19 cellular contexts compared by ENCODE assay signal in genomic region chr7:79880312-79880711, GRCh38.
DNase-seq lines count a peak whose midpoint lies in the region; ATAC-seq and TF ChIP-seq lines count a peak whose summit lies in the region.
"Had no signal": no experiment of that assay in that cellular context is flagged by ENCODE, and none has a peak within 500 bp of the region (broad histone marks: within the 10 kb centered on the region; RNA-seq: fewer than 3 reads in every experiment).

No MANE protein-coding gene starts in this region.

- intact Hi-C loops in Right ventricle myocardium inferior (cut with DNase I): no loop called here

- peak; percentile 82 for DNase-seq in DMS53 (lab: John Stamatoyannopoulos, UW)
- peak; percentile 80 to 86 for DNase-seq in NCI-H1930 (lab: John Stamatoyannopoulos, UW)
- peak; percentile 71 for DNase-seq in NCI-H774 (lab: John Stamatoyannopoulos, UW)
- DNase-seq in nephron progenitor cell: no peak
- no peak for DNase-seq in HPDE6-E6E7 (ENCODE audit: extremely low spot score)
- no peak for DNase-seq in Right ventricle myocardium inferior (ENCODE audit: missing footprints)
- no peak for DNase-seq in activated CD4-positive, CD25-positive, alpha-beta regulatory T cell treated with anti-CD3 and anti-CD28 coated beads, Interleukin-2, amount 50 U/mL, for 72 hours
- DNase-seq in stimulated activated naive CD4-positive, alpha-beta T cell (lab: John Stamatoyannopoulos, UW): no peak
- DNase-seq: activated CD4-positive, alpha-beta T cell treated with anti-CD3 and anti-CD28 coated beads for 4 hours; activated gamma-delta T cell; adrenal gland; CD8-positive, alpha-beta T cell; esophagus squamous epithelium; IMR-90; MG63; Peyer's patch; sigmoid colon; stimulated activated naive CD8-positive, alpha-beta T cell treated with anti-CD3 and anti-CD28 coated beads, Interleukin-15, amount 100 ng/mL, for 72 hours; upper lobe of left lung had no signal

- no peaks in the 10 kb centered on the region for H3K36me3 Mint-ChIP-seq in nephron progenitor cell (ENCODE audit: low read depth)
- H3K36me3 Mint-ChIP-seq: CD8-positive, alpha-beta T cell had no signal

- no peaks in the 10 kb centered on the region for H3K9me3 Mint-ChIP-seq in nephron progenitor cell
- H3K9me3 Mint-ChIP-seq: CD8-positive, alpha-beta T cell; stimulated activated naive CD8-positive, alpha-beta T cell treated with anti-CD3 and anti-CD28 coated beads, Interleukin-15, amount 100 ng/mL, for 72 hours had no signal

- H3K4me3 Mint-ChIP-seq in nephron progenitor cell: peak overlapping the region; percentile 15
- H3K4me3 Mint-ChIP-seq: CD8-positive, alpha-beta T cell; stimulated activated naive CD8-positive, alpha-beta T cell treated with anti-CD3 and anti-CD28 coated beads, Interleukin-15, amount 100 ng/mL, for 72 hours had no signal

- TF ChIP-seq CTCF in nephron progenitor cell (IDR thresholded peaks at IDR 0.05): no peak

- no peaks in the 10 kb centered on the region for H3K27me3 Mint-ChIP-seq in nephron progenitor cell (ENCODE audit: low read depth, poor library complexity)
- H3K27me3 Mint-ChIP-seq: stimulated activated naive CD8-positive, alpha-beta T cell treated with anti-CD3 and anti-CD28 coated beads, Interleukin-15, amount 100 ng/mL, for 72 hours had no signal

- H3K27ac Mint-ChIP-seq in nephron progenitor cell: peak overlapping the region; percentile 72
- H3K27ac Mint-ChIP-seq: CD8-positive, alpha-beta T cell; stimulated activated naive CD8-positive, alpha-beta T cell treated with anti-CD3 and anti-CD28 coated beads, Interleukin-15, amount 100 ng/mL, for 72 hours had no signal

- H3K4me1 Mint-ChIP-seq in nephron progenitor cell: peaks cover 45% of the 10 kb centered on the region
- H3K4me1 Mint-ChIP-seq: stimulated activated naive CD8-positive, alpha-beta T cell treated with anti-CD3 and anti-CD28 coated beads, Interleukin-15, amount 100 ng/mL, for 72 hours had no signal

- ATAC-seq in Right ventricle myocardium inferior: no peak
- ATAC-seq: CD8-positive, alpha-beta T cell; stimulated activated naive CD8-positive, alpha-beta T cell treated with anti-CD3 and anti-CD28 coated beads, Interleukin-15, amount 100 ng/mL, for 72 hours had no signal

Comparison
In these comparisons a context has a peak if more than half of its experiments do, and no peak if none do; other contexts are left out.
1. DNase-seq: peak in DMS53 (single experiment), NCI-H1930 (2 of 2) and NCI-H774 (single experiment); none in nephron progenitor cell (single experiment), HPDE6-E6E7 (single experiment), Right ventricle myocardium inferior (single experiment), activated CD4-positive, CD25-positive, alpha-beta regulatory T cell treated with anti-CD3 and anti-CD28 coated beads, Interleukin-2, amount 50 U/mL, for 72 hours (single experiment) and stimulated activated naive CD4-positive, alpha-beta T cell (0 of 6).